Comparison of ENCODE assay signal across 8 cellular contexts in genomic region chrX:40175416-40176255, GRCh38.
A peak's percentile ranks its signal among the peaks of the same experiment; 100 is the strongest.
DNase-seq lines count a peak whose midpoint lies in the region; ATAC-seq and TF ChIP-seq lines count a peak whose summit lies in the region.

No MANE protein-coding gene starts in this region.

- H3F3A ChIP-seq in PC-9 (ENCODE audit: insufficient read depth, low read depth): 0 out of 2 replicates have a peak, but pooled peaks cover 4% of the 10 kb centered on the region

- TF ChIP-seq CTCF in PC-9 (conservative IDR thresholded peaks at IDR 0.05) (no peak), fibroblast of mammary gland (conservative IDR thresholded peaks at IDR 0.05; ENCODE audit: control insufficient read depth, insufficient read depth, low read depth, low read length) (no peak), thyroid gland (IDR thresholded peaks at IDR 0.05) (no peak)

- peak; percentile 45 for ATAC-seq in HG03280 (IDR thresholded peaks at IDR 0.05; ENCODE audit: unreplicated experiment)

- H3K9me3 ChIP-seq in PC-9 (ENCODE audit: insufficient read depth, low read depth): no peaks in the 10 kb centered on the region
- peaks cover 3% of the 10 kb centered on the region for H3K9me3 ChIP-seq in neuron (ENCODE audit: low read length)
- H3K9me3 ChIP-seq in thyroid gland: no peaks in the 10 kb centered on the region

- H3K79me2 ChIP-seq in PC-9 (ENCODE audit: low read depth): no peaks in the 10 kb centered on the region

- peak overlapping the region; percentile 53 for H3K4me3 ChIP-seq in PC-9
- H3K4me3 ChIP-seq in fibroblast of mammary gland (ENCODE audit: control insufficient read depth, low read depth, low read length): peak overlapping the region; percentile 43
- peak overlapping the region; percentile 31 for H3K4me3 ChIP-seq in neuron (ENCODE audit: low read length)
- peak overlapping the region in 2 of 3 donors; percentile 1 to 42 for H3K4me3 ChIP-seq in thyroid gland (replicated peaks in 1 of 3)

- H4K20me1 ChIP-seq in PC-9 (ENCODE audit: insufficient read depth): no peaks in the 10 kb centered on the region

- TF ChIP-seq POLR2A in thyroid gland (IDR thresholded peaks at IDR 0.05): no peak

- H3K4me1 ChIP-seq in PC-9 (replicated peaks; ENCODE audit: insufficient read depth) (0 out of 2 replicates have a peak, but pooled peaks cover 6% of the 10 kb centered on the region), neuron (ENCODE audit: insufficient read depth, low read length) (peaks cover 4% of the 10 kb centered on the region), thyroid gland (peaks cover 8 to 25% of the 10 kb centered on the region in 2 donors)

- no peaks in the 10 kb centered on the region for H3K9me2 ChIP-seq in PC-9 (ENCODE audit: insufficient read depth)

- DNase-seq in DMS153 (lab: John Stamatoyannopoulos, UW): peak; percentile 54
- DNase-seq in DMS153 treated with DMSO at 0.1 percent for 48 hours (lab: John Stamatoyannopoulos, UW; ENCODE audit: unreplicated experiment): no peak
- DNase-seq in PC-9: peak in 1 of 2 experiments; percentile 39
- DNase-seq in activated T-helper 1 cell treated with Interleukin-2 at 50 U/mL for 16 hours (ENCODE audit: low read depth): peak; percentile 64
- DNase-seq in fibroblast of mammary gland (ENCODE audit: low read depth): peak; percentile 47
- DNase-seq in thyroid gland: peak; percentile 83

- H3K36me3 ChIP-seq in PC-9 (ENCODE audit: low read depth) (no peaks in the 10 kb centered on the region), neuron (ENCODE audit: insufficient read depth, low read length) (no peaks in the 10 kb centered on the region), thyroid gland (no peaks in the 10 kb centered on the region)

- no TSS peak for BruUV-seq in PC-9 (replicated peaks; lab: Mats Ljungman, UMichigan)

- H3K27me3 ChIP-seq in PC-9 (ENCODE audit: insufficient read depth, low read depth): no peaks in the 10 kb centered on the region
- H3K27me3 ChIP-seq in neuron (ENCODE audit: insufficient read depth, low read length): peaks cover 6% of the 10 kb centered on the region
- H3K27me3 ChIP-seq in thyroid gland: no peaks in the 10 kb centered on the region

- 0 to 3% methylated on average over 1 to 6 of the region's 71 CpGs for WGBS in thyroid gland, 2 donors

- intact Hi-C loops in PC-9 (cut with micrococcal nuclease; ENCODE audit: unreplicated experiment): loop anchor here (2.0 kb wide), 2 partner anchors 79 to 85 kb away; partner anchors contain the start of gene BCOR
- intact Hi-C loops in thyroid gland (cut with DNase I): loop anchor here (10.0 kb wide), 2 partner anchors 89 to 441 kb away; no protein-coding TSS in a partner anchor

- CTCF ChIA-PET in PC-9 (lab: Charles Lee): no interaction called here

- H3K4me2 ChIP-seq in PC-9: peak overlapping the region; percentile 79

- POLR2A ChIA-PET in PC-9 (lab: Charles Lee; ENCODE audit: unreplicated experiment): no interaction called here

- H3K27ac ChIP-seq in PC-9 (peak overlapping the region; percentile 80), thyroid gland (peak overlapping the region; percentile 88 to 95 (median 95))

- peak overlapping the region; percentile 68 for H2AFZ ChIP-seq in PC-9
- H2AFZ ChIP-seq in neuron (ENCODE audit: low read depth, low read length): no peak overlapping the region
